36 cellular contexts compared by ENCODE assay signal in the genomic region with DNA sequence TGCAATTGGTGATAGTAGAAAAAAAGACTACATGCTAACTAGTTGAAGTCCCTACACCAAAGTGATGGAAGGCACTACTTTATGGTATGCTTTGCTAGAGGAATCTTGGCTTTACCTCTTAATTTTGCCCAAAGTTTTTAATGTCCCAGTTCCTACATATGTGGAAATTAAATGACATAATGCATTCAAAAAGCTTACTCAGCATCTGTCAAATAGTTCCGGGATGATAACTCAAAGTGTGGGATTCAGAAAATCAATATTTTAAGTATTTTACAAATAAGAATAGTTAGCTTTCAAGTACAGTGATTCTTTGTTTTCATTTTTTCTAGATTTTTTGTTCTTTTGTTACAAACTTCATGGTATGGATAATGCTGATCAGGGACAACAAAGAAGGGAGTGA.
A peak's percentile ranks its signal among the peaks of the same experiment; 100 is the strongest.
DNase-seq lines count a peak whose midpoint lies in the region; ATAC-seq, FAIRE-seq and TF ChIP-seq lines count a peak whose summit lies in the region.
"Had no signal": no experiment of that assay in that cellular context is flagged by ENCODE, and none has a peak within 500 bp of the region (broad histone marks: within the 10 kb centered on the region; RNA-seq: fewer than 3 reads in every experiment).

No MANE protein-coding gene starts in this region.

- H2AFZ ChIP-seq in HepG2 (ENCODE audit: low read length) (no peak overlapping the region), GM23338 (no peak overlapping the region), IMR-90 (replicated peaks; ENCODE audit: low read length, poor library complexity) (no peak overlapping the region)

- H3K9me1 ChIP-seq in IMR-90 (ENCODE audit: insufficient read depth, low read length) = no peaks in the 10 kb centered on the region

- no peak overlapping the region for H3K4ac ChIP-seq in IMR-90 (ENCODE audit: low read depth, low read length)

- POLR2A ChIA-PET in HepG2 (lab: Yijun Ruan, JAX) (no interaction called here), A549 (lab: Yijun Ruan, JAX) (no interaction called here), IMR-90 (lab: Charles Lee; ENCODE audit: unreplicated experiment) (no interaction called here)

- H3K4me1 Mint-ChIP-seq in GM23338 = peaks cover 35% of the 10 kb centered on the region
- H3K4me1 Mint-ChIP-seq in activated CD4-positive, alpha-beta T cell treated with anti-CD3 and anti-CD28 coated beads, Interleukin-2, amount 10 ng/mL, durations not matched to agents 24 days and 14 days = no peaks in the 10 kb centered on the region
- H3K4me1 Mint-ChIP-seq: B cell; CD14-positive monocyte; CD4-positive, alpha-beta memory T cell; CD4-positive, CD25-positive, alpha-beta regulatory T cell; CD8-positive, alpha-beta memory T cell had no signal

- H3K9me3 ChIP-seq in HepG2 (ENCODE audit: low read length) (no peaks in the 10 kb centered on the region), right lobe of liver (no peaks in the 10 kb centered on the region), A549 (no peaks in the 10 kb centered on the region), IMR-90 (ENCODE audit: control insufficient read depth, insufficient read depth, low read length) (0 out of 2 replicates have a peak, but pooled peaks cover 2% of the 10 kb centered on the region)
- H3K9me3 ChIP-seq: BE2C; BLaER1; BLaER1 treated with 17β-estradiol and CSF1 and Interleukin-3, amounts not matched to agents 10 nM and 100 nM; Caco-2 had no signal

- H3K36me3 Mint-ChIP-seq in GM23338 (ENCODE audit: low read depth) = no peaks in the 10 kb centered on the region
- no peaks in the 10 kb centered on the region for H3K36me3 Mint-ChIP-seq in activated CD4-positive, alpha-beta T cell treated with anti-CD3 and anti-CD28 coated beads, Interleukin-2, amount 10 ng/mL, durations not matched to agents 24 days and 14 days (ENCODE audit: low read depth)
- H3K36me3 Mint-ChIP-seq: CD14-positive monocyte; CD4-positive, alpha-beta memory T cell; CD4-positive, CD25-positive, alpha-beta regulatory T cell; CD8-positive, alpha-beta memory T cell; CD8-positive, alpha-beta T cell had no signal

- no peak overlapping the region for H3K56ac ChIP-seq in IMR-90 (ENCODE audit: extremely low read depth, insufficient read depth, low read length)

- intact Hi-C loops in HepG2 (cut with micrococcal nuclease; ENCODE audit: unreplicated experiment) (no loop called here), right lobe of liver (cut with DNase I) (no loop called here), IMR-90 (cut with micrococcal nuclease) (no loop called here)
- intact Hi-C loops in activated CD4-positive, alpha-beta T cell treated with anti-CD3 and anti-CD28 coated beads, Interleukin-2, amount 10 ng/mL, durations not matched to agents 24 days and 14 days (cut with micrococcal nuclease) = no loop called here

- no peak overlapping the region for H2BK20ac ChIP-seq in IMR-90 (ENCODE audit: low read depth, low read length)

- H4K91ac ChIP-seq in IMR-90 (ENCODE audit: insufficient read depth, low read depth, low read length) = no peak overlapping the region

- H2BK15ac ChIP-seq in IMR-90 (ENCODE audit: low read depth, low read length) = no peak overlapping the region

- TF ChIP-seq CTCF in HepG2 (CRISPR knock-in tag; IDR thresholded peaks at IDR 0.05) (no peak), right lobe of liver (IDR thresholded peaks at IDR 0.05) (no peak), A549 (IDR thresholded peaks at IDR 0.05) (no peak), GM23338 (conservative IDR thresholded peaks at IDR 0.05; ENCODE audit: low read depth in 2 of 2) (no peak), IMR-90 (conservative IDR thresholded peaks at IDR 0.05; ENCODE audit: low read depth, low read length) (no peak)

- H3K23ac ChIP-seq in IMR-90 (ENCODE audit: low read depth, low read length) = no peak overlapping the region

- BruUV-seq in HepG2 (replicated peaks; lab: Mats Ljungman, UMichigan) (no TSS peak), IMR-90 (replicated peaks; lab: Mats Ljungman, UMichigan) (no TSS peak)

- no peaks in the 10 kb centered on the region for H3K9me2 ChIP-seq in GM23338 (ENCODE audit: insufficient read depth)

- no peak for ATAC-seq in HepG2
- no peak for ATAC-seq in right lobe of liver
- no peak for ATAC-seq in A549
- no peak for ATAC-seq in GM23338
- no peak for ATAC-seq in IMR-90 (ENCODE audit: low read depth)
- ATAC-seq: CD8-positive, alpha-beta T cell had no signal

- no peak overlapping the region for H2BK5ac ChIP-seq in IMR-90 (ENCODE audit: low read depth, low read length, poor library complexity, severe bottlenecking)

- H3K4me2 ChIP-seq in HepG2 (ENCODE audit: low read depth, low read length) (no peak overlapping the region), A549 (no peak overlapping the region), GM23338 (0 out of 2 replicates have a peak overlapping the region, but pooled peaks have one; percentile 6), IMR-90 (ENCODE audit: low read depth, low read length) (no peak overlapping the region)
- H3K4me2 ChIP-seq: BLaER1; BLaER1 treated with 17β-estradiol and CSF1 and Interleukin-3, amounts not matched to agents 10 nM and 100 nM had no signal

- H4K20me1 ChIP-seq in HepG2 (ENCODE audit: insufficient read depth, low read length) (no peaks in the 10 kb centered on the region), GM23338 (replicated peaks; ENCODE audit: insufficient read depth) (no peaks in the 10 kb centered on the region), IMR-90 (ENCODE audit: insufficient read depth, low read length) (no peaks in the 10 kb centered on the region)
- H4K20me1 ChIP-seq: BLaER1; BLaER1 treated with 17β-estradiol and CSF1 and Interleukin-3, amounts not matched to agents 10 nM and 100 nM had no signal

- no peak overlapping the region for H4K5ac ChIP-seq in IMR-90 (ENCODE audit: low read depth, low read length)

- H3K9me3 Mint-ChIP-seq in GM23338 = no peaks in the 10 kb centered on the region; the same call in 2 of the 3 replicates
- H3K9me3 Mint-ChIP-seq in activated CD4-positive, alpha-beta T cell treated with anti-CD3 and anti-CD28 coated beads, Interleukin-2, amount 10 ng/mL, durations not matched to agents 24 days and 14 days = no peaks in the 10 kb centered on the region

- no peak overlapping the region for H3K27ac ChIP-seq in HepG2 (ENCODE audit: extremely low read length, insufficient read depth, low read length)
- H3K27ac ChIP-seq in right lobe of liver = no peak overlapping the region
- no peak overlapping the region for H3K27ac ChIP-seq in A549
- no peak overlapping the region for H3K27ac ChIP-seq in GM23338 (ENCODE audit: low read depth)
- H3K27ac ChIP-seq in IMR-90 (ENCODE audit: insufficient read depth, low read length) = no peak overlapping the region
- H3K27ac ChIP-seq: 22Rv1; BLaER1; BLaER1 treated with 17β-estradiol and CSF1 and Interleukin-3, amounts not matched to agents 10 nM and 100 nM; C4-2B had no signal

- TF ChIP-seq POLR2A in HepG2 (IDR thresholded peaks at IDR 0.05; ENCODE audit: insufficient read depth in 1 of 2, low read depth in 2 of 2, low read length in 2 of 2) (no peak), right lobe of liver (IDR thresholded peaks at IDR 0.05) (no peak), A549 (IDR thresholded peaks at IDR 0.05; ENCODE audit: low read length) (no peak), IMR-90 (IDR thresholded peaks at IDR 0.05; ENCODE audit: low read depth, low read length) (no peak)

- H3K4me1 ChIP-seq in HepG2 (ENCODE audit: insufficient read depth, low read length) (no peaks in the 10 kb centered on the region), right lobe of liver (no peaks in the 10 kb centered on the region), A549 (no peaks in the 10 kb centered on the region), GM23338 (ENCODE audit: insufficient read depth) (peaks cover 29% of the 10 kb centered on the region), IMR-90 (ENCODE audit: control insufficient read depth, insufficient read depth, low read length) (no peaks in the 10 kb centered on the region)
- H3K4me1 ChIP-seq: BE2C; BLaER1; BLaER1 treated with 17β-estradiol and CSF1 and Interleukin-3, amounts not matched to agents 10 nM and 100 nM; Caco-2 had no signal

- TF ChIP-seq RAD21 in HepG2 (CRISPR knock-in tag; IDR thresholded peaks at IDR 0.05) (no peak), A549 (conservative IDR thresholded peaks at IDR 0.05 in 1 of 2, IDR thresholded peaks at IDR 0.05 in 1 of 2) (no peak), IMR-90 (IDR thresholded peaks at IDR 0.05; ENCODE audit: low read length) (no peak)

- no peak overlapping the region for H3K27ac Mint-ChIP-seq in GM23338
- H3K27ac Mint-ChIP-seq in activated CD4-positive, alpha-beta T cell treated with anti-CD3 and anti-CD28 coated beads, Interleukin-2, amount 10 ng/mL, durations not matched to agents 24 days and 14 days = no peak overlapping the region
- H3K27ac Mint-ChIP-seq: B cell; CD14-positive monocyte; CD4-positive, alpha-beta memory T cell; CD4-positive, alpha-beta T cell; CD4-positive, CD25-positive, alpha-beta regulatory T cell; CD8-positive, alpha-beta memory T cell; CD8-positive, alpha-beta T cell had no signal

- no peak overlapping the region for H3K9ac ChIP-seq in HepG2 (ENCODE audit: insufficient read depth, low read depth, low read length)
- no peak overlapping the region for H3K9ac ChIP-seq in IMR-90 (ENCODE audit: low read depth, low read length)
- H3K9ac ChIP-seq: BLaER1; BLaER1 treated with 17β-estradiol and CSF1 and Interleukin-3, amounts not matched to agents 10 nM and 100 nM had no signal

- in situ Hi-C loops in HepG2 (cut with HindIII; ENCODE audit: extremely low pct_ligation_motif_present, low pct_unique_long_range_greater_than_20kb) = no loop called here
- in situ Hi-C loops in IMR-90 (cut with MboI; ENCODE audit: low sequenced_read_pairs) = no loop called here

- DNase-seq in HepG2 (ENCODE audit: low spot score) (no peak), right lobe of liver (no peak), A549 (ENCODE audit: low read depth in 1 of 2, low spot score in 1 of 2) (no peak), GM23338 (ENCODE audit: low spot score) (no peak), IMR-90 (no peak), COLO668 (lab: John Stamatoyannopoulos, UW; ENCODE audit: unreplicated experiment) (no peak), HCEC 1CT (no peak)
- no peak for DNase-seq in activated CD4-positive, alpha-beta T cell treated with anti-CD3 and anti-CD28 coated beads, Interleukin-2, amount 10 ng/mL, durations not matched to agents 24 days and 14 days
- DNase-seq: 8988T; ACHN; AML-193; BE2C; C1 segment of cervical spinal cord; Caco-2; Calu3; CD4-positive, alpha-beta memory T cell; CD4-positive, alpha-beta T cell; CD4-positive, CD25-positive, alpha-beta regulatory T cell; CD8-positive, alpha-beta memory T cell; CD8-positive, alpha-beta T cell; COR-L47; DMS 273 treated with DMSO at 0.1 percent for 48 hours; DMS153; DMS53; DMS79; DMS79 treated with DMSO at 0.1 percent for 48 hours; DND-41; EL had no signal

- H3K36me3 ChIP-seq in HepG2 (replicated peaks in 1 of 2; ENCODE audit: control insufficient read depth in 1 of 2, insufficient read depth in 2 of 2, low read length in 2 of 2) (no peaks in the 10 kb centered on the region), right lobe of liver (no peaks in the 10 kb centered on the region), GM23338 (ENCODE audit: insufficient read depth) (no peaks in the 10 kb centered on the region), IMR-90 (ENCODE audit: control insufficient read depth, insufficient read depth, low read length) (no peaks in the 10 kb centered on the region)
- H3K36me3 ChIP-seq: BE2C; BLaER1; BLaER1 treated with 17β-estradiol and CSF1 and Interleukin-3, amounts not matched to agents 10 nM and 100 nM had no signal

- dilution Hi-C loops in IMR-90 (cut with HindIII; ENCODE audit: low sequenced_read_pairs, unreplicated experiment) = no loop called here

- H3K4me3 Mint-ChIP-seq in GM23338 = no peak overlapping the region
- no peak overlapping the region for H3K4me3 Mint-ChIP-seq in activated CD4-positive, alpha-beta T cell treated with anti-CD3 and anti-CD28 coated beads, Interleukin-2, amount 10 ng/mL, durations not matched to agents 24 days and 14 days
- H3K4me3 Mint-ChIP-seq: B cell; CD14-positive monocyte; CD4-positive, alpha-beta memory T cell; CD4-positive, alpha-beta T cell; CD4-positive, CD25-positive, alpha-beta regulatory T cell; CD8-positive, alpha-beta memory T cell; CD8-positive, alpha-beta T cell had no signal

- H2BK120ac ChIP-seq in IMR-90 (ENCODE audit: low read depth, low read length) = no peak overlapping the region

- H3K18ac ChIP-seq in IMR-90 (ENCODE audit: low read depth, low read length) = no peak overlapping the region

- no peak overlapping the region for H2AK5ac ChIP-seq in IMR-90 (ENCODE audit: low read depth, low read length)

- no peak overlapping the region for H2AK9ac ChIP-seq in IMR-90 (replicated peaks; ENCODE audit: low read depth, low read length, poor library complexity)

- H3K14ac ChIP-seq in IMR-90 (replicated peaks; ENCODE audit: low read depth, low read length) = no peak overlapping the region

- no peak overlapping the region for H4K8ac ChIP-seq in IMR-90 (ENCODE audit: low read depth in 2 of 2, low read length in 2 of 2)

- H3K27me3 Mint-ChIP-seq in GM23338 (ENCODE audit: insufficient read depth, low read depth, poor library complexity) = peaks cover 23% of the 10 kb centered on the region
- no peaks in the 10 kb centered on the region for H3K27me3 Mint-ChIP-seq in activated CD4-positive, alpha-beta T cell treated with anti-CD3 and anti-CD28 coated beads, Interleukin-2, amount 10 ng/mL, durations not matched to agents 24 days and 14 days
- H3K27me3 Mint-ChIP-seq: B cell; CD4-positive, alpha-beta memory T cell; CD4-positive, alpha-beta T cell; CD4-positive, CD25-positive, alpha-beta regulatory T cell; CD8-positive, alpha-beta memory T cell had no signal

- WGBS in HepG2 (ENCODE audit: low lambda C conversion rate) = 3% methylated on average over 1 of the region's 1 CpG
- WGBS in right lobe of liver (ENCODE audit: insufficient coverage, low coverage, low lambda C conversion rate, missing lambda C conversion rate) = 44% methylated on average over 1 of the region's 1 CpG
- 33% methylated on average over 1 of the region's 1 CpG for WGBS in A549 (ENCODE audit: missing lambda C conversion rate)
- WGBS in IMR-90 (ENCODE audit: extremely low coverage in 2 of 2, insufficient read length in 1 of 2), 2 experiments = no CpG with 5 or more reads among the region's 1 CpG

- FAIRE-seq in HepG2 (lab: Jason Lieb, UNC) (no peak), A549 (lab: Jason Lieb, UNC) (no peak)
- FAIRE-seq: A204.1, D721Med had no signal

- no peak for TF ChIP-seq EP300 in HepG2 (IDR thresholded peaks at IDR 0.05; ENCODE audit: low read depth in 2 of 2, low read length in 2 of 2)
- no peak for TF ChIP-seq EP300 in HepG2 (CRISPR knock-in tag; IDR thresholded peaks at IDR 0.05; ENCODE audit: borderline replicate concordance)
- TF ChIP-seq EP300 in A549 (IDR thresholded peaks at IDR 0.05) = no peak

- no peak overlapping the region for H3K4me3 ChIP-seq in HepG2 (replicated peaks in 1 of 3; ENCODE audit: insufficient read depth in 1 of 3, low read depth in 2 of 3, low read length in 3 of 3)
- no peak overlapping the region for H3K4me3 ChIP-seq in right lobe of liver
- H3K4me3 ChIP-seq in A549 = no peak overlapping the region
- no peak overlapping the region for H3K4me3 ChIP-seq in GM23338
- no peak overlapping the region for H3K4me3 ChIP-seq in IMR-90 (ENCODE audit: insufficient read depth, low read depth, low read length)
- H3K4me3 ChIP-seq: BLaER1; BLaER1 treated with 17β-estradiol and CSF1 and Interleukin-3, amounts not matched to agents 10 nM and 100 nM had no signal

- no peaks in the 10 kb centered on the region for H3K79me2 ChIP-seq in HepG2 (ENCODE audit: insufficient read depth, low read length)
- no peaks in the 10 kb centered on the region for H3K79me2 ChIP-seq in GM23338 (replicated peaks; ENCODE audit: insufficient read depth)

- CTCF ChIA-PET in HepG2 (lab: Yijun Ruan, JAX; ENCODE audit: low intra/inter-chr PET ratio, low total read pairs) = no interaction called here
- CTCF ChIA-PET in A549 (lab: Yijun Ruan, JAX) = no interaction called here
- CTCF ChIA-PET in IMR-90 (lab: Yijun Ruan, JAX) = no interaction called here

- no peaks in the 10 kb centered on the region for H3K27me3 ChIP-seq in HepG2 (ENCODE audit: control insufficient read depth in 1 of 2, insufficient read depth in 2 of 2, low read length in 2 of 2)
- H3K27me3 ChIP-seq in right lobe of liver = no peaks in the 10 kb centered on the region
- H3K27me3 ChIP-seq in GM23338 (ENCODE audit: insufficient read depth) = peaks cover 32% of the 10 kb centered on the region
- H3K27me3 ChIP-seq in IMR-90 (ENCODE audit: control insufficient read depth, insufficient read depth, low read length) = no peaks in the 10 kb centered on the region
- H3K27me3 ChIP-seq: BE2C; BLaER1; BLaER1 treated with 17β-estradiol and CSF1 and Interleukin-3, amounts not matched to agents 10 nM and 100 nM had no signal

- H3K79me1 ChIP-seq in IMR-90 (ENCODE audit: low read depth in 1 of 2, low read length in 2 of 2) = no peaks in the 10 kb centered on the region

- no peaks in the 10 kb centered on the region for H3F3A ChIP-seq in GM23338 (replicated peaks; ENCODE audit: low read depth)

Comparison
In these comparisons a context has a peak if more than half of its experiments do, and no peak if none do; other contexts are left out.
1. Of the 38 proteins assayed by ChIP-seq in both HepG2 and A549: peak only in HepG2: none; only in A549: none; in both: MAFK; in neither: 37.